In genomic region chr7:56449762-56450161, GRCh38 we compare ENCODE assay signal across 6 cellular contexts.
"Had no signal": no experiment of that assay in that cellular context is flagged by ENCODE, and none has a peak within 500 bp of the region (broad histone marks: within the 10 kb centered on the region; RNA-seq: fewer than 3 reads in every experiment).

No MANE protein-coding gene starts in this region.

- H3K27ac ChIP-seq: HL-60, KMS-11 had no signal

- FAIRE-seq: HTR-8/SVneo had no signal

- H3K9ac ChIP-seq: KMS-11 had no signal

- DNase-seq: IMR-90, KBM-7, KG1 had no signal

- H3K4me2 ChIP-seq: KMS-11 had no signal
